ENCODE assay signal across 1 cellular context in the genomic region with DNA sequence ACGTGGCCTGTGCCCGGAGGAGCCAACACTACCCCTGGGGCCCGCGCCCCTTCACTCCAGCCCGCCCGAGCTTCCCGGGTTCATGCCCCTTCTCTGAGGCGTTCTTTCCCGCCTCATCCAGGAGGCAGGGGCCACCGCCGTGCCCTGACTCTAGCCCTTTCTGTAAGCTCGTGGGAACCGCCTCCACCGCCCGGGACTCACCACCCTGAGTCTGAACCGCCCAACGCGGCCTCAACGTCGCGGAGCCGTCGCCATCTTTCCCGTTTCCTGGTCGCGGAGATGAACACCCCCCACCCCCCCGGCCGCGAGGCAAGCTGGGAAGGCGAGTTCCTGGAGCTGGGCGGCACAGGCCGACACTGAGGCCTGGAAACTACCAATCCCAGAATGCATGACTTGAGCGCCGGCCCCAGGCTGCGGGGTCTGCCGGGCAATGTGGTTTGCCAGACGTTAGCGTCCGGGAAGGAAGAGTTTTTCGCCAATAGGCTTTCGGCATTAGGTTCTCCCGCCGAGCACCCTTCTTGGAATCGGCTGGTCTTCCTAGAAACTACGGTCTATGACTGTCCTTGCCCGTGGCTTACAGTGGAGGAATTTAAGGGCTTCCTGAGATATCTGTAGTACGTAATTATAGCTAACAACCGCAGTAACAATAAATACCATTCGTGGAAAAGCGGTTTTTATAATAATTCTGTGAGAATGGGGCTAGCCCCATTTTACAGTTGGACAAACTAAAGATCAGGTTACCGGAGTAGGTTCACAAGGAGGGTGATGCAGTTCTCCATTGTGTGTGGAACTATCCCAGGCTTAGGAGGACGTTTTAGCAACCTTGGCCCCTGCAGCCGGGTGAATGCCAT.
TF ChIP-seq lines count a peak whose summit lies in the region.

A gene (minus strand): TSS at position 281 of the 851 bp plus-strand sequence. CDS start 6,381 bp downstream, outside the sequence.

TF ChIP-seq in HEK293, 187 proteins besides CTCF, POLR2A, EP300 and RAD21 (continued from another document):
- TF ChIP-seq, protein P1, sequence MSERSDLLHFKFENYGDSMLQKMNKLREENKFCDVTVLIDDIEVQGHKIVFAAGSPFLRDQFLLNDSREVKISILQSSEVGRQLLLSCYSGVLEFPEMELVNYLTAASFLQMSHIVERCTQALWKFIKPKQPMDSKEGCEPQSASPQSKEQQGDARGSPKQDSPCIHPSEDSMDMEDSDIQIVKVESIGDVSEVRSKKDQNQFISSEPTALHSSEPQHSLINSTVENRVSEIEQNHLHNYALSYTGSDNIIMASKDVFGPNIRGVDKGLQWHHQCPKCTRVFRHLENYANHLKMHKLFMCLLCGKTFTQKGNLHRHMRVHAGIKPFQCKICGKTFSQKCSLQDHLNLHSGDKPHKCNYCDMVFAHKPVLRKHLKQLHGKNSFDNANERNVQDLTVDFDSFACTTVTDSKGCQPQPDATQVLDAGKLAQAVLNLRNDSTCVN (tag by site-specific recombination; optimal IDR thresholded peaks at IDR 0.05): peak; percentile 76
TF ChIP-seq in HEK293: peak in this region for 52.
